17 cellular contexts compared by ENCODE assay signal in genomic region chr12:27924350-27925140, GRCh38. TPM values are rescaled to one million over a fixed set of nuclear protein-coding genes. Genes with fewer than 3 reads are reported as not detected.
"Had no signal": no experiment of that assay in that cellular context is flagged by ENCODE, and none has a peak within 500 bp of the region (broad histone marks: within the 10 kb centered on the region; RNA-seq: fewer than 3 reads in every experiment).

No MANE protein-coding gene starts in this region.

- H3K9me3 ChIP-seq: breast epithelium, esophagus muscularis mucosa, gastrocnemius medialis, heart right ventricle, lower lobe of right lung, neutrophil, right atrium auricular region, transverse colon had no signal

- H3K4me3 ChIP-seq: breast epithelium, esophagus muscularis mucosa, gastrocnemius medialis, heart right ventricle, lower lobe of right lung, right atrium auricular region, smooth muscle cell, transverse colon had no signal

- H3K4me1 ChIP-seq: breast epithelium, gastrocnemius medialis, lower lobe of right lung, transverse colon had no signal

- H3K36me3 ChIP-seq: breast epithelium, esophagus muscularis mucosa, gastrocnemius medialis, heart right ventricle, lower lobe of right lung, neutrophil, right atrium auricular region, transverse colon had no signal

- H3K9me3 Mint-ChIP-seq: activated CD4-positive, alpha-beta memory T cell treated with anti-CD3 and anti-CD28 coated beads for 36 hours; activated T-cell treated with anti-CD3 and anti-CD28 coated beads, Interleukin-2, amount 50 U/mL, for 4 hours; stimulated activated naive B cell treated with anti-CD40 and anti-IgM and Interleukin-4, amounts not matched to agents 10 μg/mL and 1 μg/mL and 100 μg/mL, for 72 hours had no signal

- H3K27me3 ChIP-seq: breast epithelium, esophagus muscularis mucosa, gastrocnemius medialis, heart right ventricle, right atrium auricular region, transverse colon had no signal

- H3K27ac ChIP-seq: breast epithelium, esophagus muscularis mucosa, gastrocnemius medialis, heart right ventricle, lower lobe of right lung, neutrophil, right atrium auricular region, transverse colon had no signal

- H3K4me2 ChIP-seq: smooth muscle cell had no signal

- DNase-seq: activated CD4-positive, alpha-beta memory T cell treated with anti-CD3 and anti-CD28 coated beads for 36 hours; activated effector memory CD4-positive, alpha-beta T cell treated with anti-CD3 and anti-CD28 coated beads, Interleukin-2, amount 50 U/mL, for 16 hours; activated T-cell treated with anti-CD3 and anti-CD28 coated beads, Interleukin-2, amount 50 U/mL, for 4 hours; gastrocnemius medialis; heart right ventricle; lower lobe of right lung; naive thymus-derived CD4-positive, alpha-beta T cell; posterior cingulate gyrus; stimulated activated naive B cell treated with anti-CD40 and anti-IgM and Interleukin-4, amounts not matched to agents 10 μg/mL and 1 μg/mL and 100 μg/mL, for 72 hours; transverse colon had no signal

- H3K4me3 Mint-ChIP-seq: activated CD4-positive, alpha-beta memory T cell treated with anti-CD3 and anti-CD28 coated beads for 36 hours; activated naive CD8-positive, alpha-beta T cell; activated T-cell treated with anti-CD3 and anti-CD28 coated beads, Interleukin-2, amount 50 U/mL, for 4 hours; naive thymus-derived CD4-positive, alpha-beta T cell; stimulated activated naive B cell treated with anti-CD40 and anti-IgM and Interleukin-4, amounts not matched to agents 10 μg/mL and 1 μg/mL and 100 μg/mL, for 72 hours had no signal

- H3K27ac Mint-ChIP-seq: activated CD4-positive, alpha-beta memory T cell treated with anti-CD3 and anti-CD28 coated beads for 36 hours; activated naive CD8-positive, alpha-beta T cell; naive thymus-derived CD4-positive, alpha-beta T cell; stimulated activated naive B cell treated with anti-CD40 and anti-IgM and Interleukin-4, amounts not matched to agents 10 μg/mL and 1 μg/mL and 100 μg/mL, for 72 hours had no signal

- H3K36me3 Mint-ChIP-seq: activated CD4-positive, alpha-beta memory T cell treated with anti-CD3 and anti-CD28 coated beads for 36 hours; activated naive CD8-positive, alpha-beta T cell; naive thymus-derived CD4-positive, alpha-beta T cell; stimulated activated naive B cell treated with anti-CD40 and anti-IgM and Interleukin-4, amounts not matched to agents 10 μg/mL and 1 μg/mL and 100 μg/mL, for 72 hours had no signal

- H3K4me1 Mint-ChIP-seq: naive thymus-derived CD4-positive, alpha-beta T cell; stimulated activated naive B cell treated with anti-CD40 and anti-IgM and Interleukin-4, amounts not matched to agents 10 μg/mL and 1 μg/mL and 100 μg/mL, for 72 hours had no signal

RNA-seq across cellular contexts. Expression of gene PTHLH, which starts 48.0 kb away (rescaled TPM):
- total RNA-seq: mononuclear cell; naive thymus-derived CD4-positive, alpha-beta T cell had no signal
- polyA plus RNA-seq: naive thymus-derived CD4-positive, alpha-beta T cell had no signal
